8 cellular contexts compared by ENCODE assay signal in the genomic region with DNA sequence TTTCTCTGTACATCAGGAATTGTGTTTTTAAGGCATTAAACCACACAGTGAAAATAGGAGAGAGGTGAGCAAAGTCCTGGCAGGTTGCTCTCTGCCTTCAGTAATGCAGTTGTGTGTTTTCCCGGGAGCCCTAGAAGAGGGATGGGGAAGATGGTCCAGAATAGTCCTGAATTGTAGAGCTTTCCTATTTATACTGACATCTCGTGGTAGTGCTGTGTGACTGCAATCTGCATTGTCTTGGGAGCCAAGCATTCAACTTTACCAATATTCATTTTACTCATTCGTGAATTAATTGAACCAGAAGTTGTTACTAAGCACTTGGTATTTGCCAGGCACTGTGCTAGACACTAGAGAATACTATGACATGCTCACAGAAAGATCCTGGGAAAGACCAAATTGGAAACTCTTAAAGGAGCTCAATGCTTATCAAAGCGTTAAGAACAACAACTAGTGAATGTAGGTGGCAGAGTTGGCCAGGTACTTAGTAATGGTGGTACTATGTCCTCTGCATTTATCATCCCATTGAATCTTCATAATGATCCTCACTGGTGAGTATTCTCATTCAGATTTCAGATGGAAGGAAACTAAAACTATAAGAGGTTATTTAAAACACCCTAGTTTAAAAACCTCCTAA.
DNase-seq lines count a peak whose midpoint lies in the region; ATAC-seq, FAIRE-seq and TF ChIP-seq lines count a peak whose summit lies in the region.

No MANE protein-coding gene starts in this region.

- no peaks in the 10 kb centered on the region for H3K9me3 ChIP-seq in CD8-positive, alpha-beta T cell (ENCODE audit: low read length)
- H3K9me3 ChIP-seq in K562 (replicated peaks; ENCODE audit: control insufficient read depth, insufficient read depth, low read depth, low read length) (no peaks in the 10 kb centered on the region), thoracic aorta (no peaks in the 10 kb centered on the region)

- no peak overlapping the region for H3K9ac ChIP-seq in K562 (ENCODE audit: insufficient read depth in 1 of 2, low read depth in 2 of 2, low read length in 2 of 2)

- CTCF ChIA-PET in CD8-positive, alpha-beta T cell (lab: Charles Lee) = interaction anchor here (0.6 to 5.4 kb wide), 60 partner anchors 9 to 1242 kb away, joined by 3 to 44 read pairs (median 4); a partner anchor contains a TSS
- CTCF ChIA-PET in K562 (lab: Yijun Ruan, JAX; ENCODE audit: low intra/inter-chr PET ratio) = interaction anchor here (0.6 kb wide), 1 partner anchor 1102 kb away, joined by 3 read pairs; no protein-coding TSS in a partner anchor

- TF ChIP-seq CTCF in CD8-positive, alpha-beta T cell (IDR thresholded peaks at IDR 0.05) = peak; percentile 70
- peak; percentile 58 to 69 (median 68) for TF ChIP-seq CTCF in K562 (IDR thresholded peaks at IDR 0.05 in 2 of 3, conservative IDR thresholded peaks at IDR 0.05 in 1 of 3; ENCODE audit: insufficient read depth in 2 of 3, low read depth in 1 of 3, low read length in 3 of 3)
- TF ChIP-seq CTCF in thoracic aorta (IDR thresholded peaks at IDR 0.05) = peak; percentile 85

- POLR2A ChIA-PET in CD8-positive, alpha-beta T cell (lab: Charles Lee) = interaction anchor here (1.6 to 2.8 kb wide), 3 partner anchors 34 to 215 kb away, joined by 5 to 15 read pairs (median 9); a partner anchor contains a TSS
- POLR2A ChIA-PET in K562 (lab: Yijun Ruan, JAX) = interaction anchor here (0.6 kb wide), 1 partner anchor 21 kb away, joined by 4 read pairs; no protein-coding TSS in a partner anchor

- no peak overlapping the region for H3K4me2 ChIP-seq in K562 (ENCODE audit: insufficient read depth, low read length)

- TF ChIP-seq RAD21 in K562 (CRISPR knock-in tag; conservative IDR thresholded peaks at IDR 0.05 in 1 of 2, IDR thresholded peaks at IDR 0.05 in 1 of 2) = peak; percentile 56 to 71

- in situ Hi-C loops in K562 (cut with MboI) = no loop called here

- peak; percentile 89 for FAIRE-seq in K562 (lab: Jason Lieb, UNC)

- no peak overlapping the region for H2AFZ ChIP-seq in K562 (ENCODE audit: low read depth, low read length)

- no peaks in the 10 kb centered on the region for H3K9me3 Mint-ChIP-seq in CD8-positive, alpha-beta T cell

- no peaks in the 10 kb centered on the region for H3K36me3 Mint-ChIP-seq in CD8-positive, alpha-beta T cell

- H3K27ac Mint-ChIP-seq in CD8-positive, alpha-beta T cell = no peak overlapping the region

- H3K4me3 Mint-ChIP-seq in CD8-positive, alpha-beta T cell = no peak overlapping the region

- peak in 1 of 7 experiments; percentile 6 for DNase-seq in CD8-positive, alpha-beta T cell
- DNase-seq in NCI-H2107 (lab: John Stamatoyannopoulos, UW) = peak; percentile 5
- DNase-seq in K562 (ENCODE audit: extremely low read depth in 1 of 4, low spot score in 3 of 4) = peak in 3 of 4 experiments; percentile 9 to 44 (median 27)
- DNase-seq in inferior parietal cortex (ENCODE audit: extremely low spot score) = peak; percentile 77
- DNase-seq in thoracic aorta (ENCODE audit: low spot score) = no peak
- no peak for DNase-seq in activated effector memory CD4-positive, alpha-beta T cell treated with Interleukin-2 at 50 U/mL for 16 hours

- no peak for TF ChIP-seq EP300 in K562 (IDR thresholded peaks at IDR 0.05; ENCODE audit: low read length)

- no peaks in the 10 kb centered on the region for H3K79me2 ChIP-seq in K562 (ENCODE audit: control insufficient read depth, insufficient read depth, low read length)

- ATAC-seq in CD8-positive, alpha-beta T cell = peak; percentile 40
- peak; percentile 53 for ATAC-seq in GM21619 (IDR thresholded peaks at IDR 0.05; ENCODE audit: unreplicated experiment)
- peak; percentile 84 for ATAC-seq in K562
- ATAC-seq in thoracic aorta (ENCODE audit: insufficient number of reproducible peaks, low FRiP score, low read depth) = no peak
- ATAC-seq in HG03025 (IDR thresholded peaks at IDR 0.05; ENCODE audit: low FRiP score, unreplicated experiment) = no peak

- H3K4me1 ChIP-seq in CD8-positive, alpha-beta T cell (ENCODE audit: insufficient read depth, low read length) = no peaks in the 10 kb centered on the region
- H3K4me1 ChIP-seq in K562 (replicated peaks in 1 of 2; ENCODE audit: control insufficient read depth in 2 of 2, insufficient read depth in 2 of 2, low read length in 2 of 2) = no peaks in the 10 kb centered on the region; a peak in 2 of 5 replicates
- peaks cover 5% of the 10 kb centered on the region in 2 donors for H3K4me1 ChIP-seq in thoracic aorta (ENCODE audit: control insufficient read depth in 1 of 2, low read depth in 2 of 2)

- no peak for TF ChIP-seq POLR2A in K562 (conservative IDR thresholded peaks at IDR 0.05)

- no peaks in the 10 kb centered on the region for H3K27me3 ChIP-seq in CD8-positive, alpha-beta T cell (ENCODE audit: insufficient read depth, low read length)
- H3K27me3 ChIP-seq in K562 (ENCODE audit: control insufficient read depth in 2 of 2, insufficient read depth in 2 of 2, low read length in 2 of 2) (peaks cover 0 to 3% of the 10 kb centered on the region in 2 experiments; a peak in 1 of 5 replicates), thoracic aorta (replicated peaks; ENCODE audit: insufficient read depth) (no peaks in the 10 kb centered on the region)

- 13% methylated on average over 4 of the region's 4 CpGs for WGBS in K562 (ENCODE audit: insufficient coverage, low coverage, missing lambda C conversion rate)

- intact Hi-C loops in CD8-positive, alpha-beta T cell (cut with DNase I, micrococcal nuclease) = loop anchor here (1.0 to 5.0 kb wide), 9 partner anchors 74 to 1103 kb away; a partner anchor contains a TSS
- intact Hi-C loops in K562 (cut with micrococcal nuclease) = loop anchor here (1.0 to 5.0 kb wide), 3 partner anchors 75 to 499 kb away; no protein-coding TSS in a partner anchor

- no peaks in the 10 kb centered on the region for H3K36me3 ChIP-seq in CD8-positive, alpha-beta T cell (ENCODE audit: insufficient read depth, low read length)
- H3K36me3 ChIP-seq in K562 (ENCODE audit: control insufficient read depth, insufficient read depth, low read length) = no peaks in the 10 kb centered on the region
- no peaks in the 10 kb centered on the region for H3K36me3 ChIP-seq in thoracic aorta

- no TSS peak for BruUV-seq in K562 (replicated peaks; lab: Mats Ljungman, UMichigan)

- H4K20me1 ChIP-seq in K562 (replicated peaks; ENCODE audit: control insufficient read depth, insufficient read depth, low read length) = no peaks in the 10 kb centered on the region

- no peak overlapping the region for H3K27ac ChIP-seq in CD8-positive, alpha-beta T cell (ENCODE audit: low read depth, low read length)
- H3K27ac ChIP-seq in K562 (ENCODE audit: extremely low read depth, low read depth, low read length) = no peak overlapping the region
- H3K27ac ChIP-seq in thoracic aorta = no peak overlapping the region

- H3K9me1 ChIP-seq in K562 (ENCODE audit: control insufficient read depth, insufficient read depth, low read length) = no peaks in the 10 kb centered on the region

- H3K27me3 Mint-ChIP-seq in CD8-positive, alpha-beta T cell (ENCODE audit: low read depth) = peaks cover 2% of the 10 kb centered on the region

- no peak overlapping the region for H3K4me3 ChIP-seq in CD8-positive, alpha-beta T cell (ENCODE audit: low read depth, low read length)
- H3K4me3 ChIP-seq in K562 (no peak overlapping the region), thoracic aorta (no peak overlapping the region)

- no peaks in the 10 kb centered on the region for H3K4me1 Mint-ChIP-seq in CD8-positive, alpha-beta T cell (ENCODE audit: low read depth)

TF ChIP-seq in K562, 482 proteins besides CTCF, POLR2A, EP300 and RAD21:
- TF ChIP-seq STAT5A (IDR thresholded peaks at IDR 0.05; ENCODE audit: borderline replicate concordance, low read length) (no peak), SMC3 (conservative IDR thresholded peaks at IDR 0.05; ENCODE audit: insufficient read depth, low read depth, low read length) (peak; percentile 56; the same call in 1 of the 2 replicates), SRSF7 (optimal IDR thresholded peaks at IDR 0.05; ENCODE audit: low read depth, low read length) (no peak)

Comparison
In these comparisons a context has a peak if more than half of its experiments do, and no peak if none do; other contexts are left out.
1. ATAC-seq: peak in CD8-positive, alpha-beta T cell (single experiment), GM21619 (single experiment) and K562 (single experiment); none in thoracic aorta (single experiment) and HG03025 (single experiment).
2. DNase-seq: peak in NCI-H2107 (single experiment), K562 (3 of 4) and inferior parietal cortex (single experiment); none in thoracic aorta (single experiment) and activated effector memory CD4-positive, alpha-beta T cell treated with Interleukin-2 at 50 U/mL for 16 hours (single experiment).
3. Peak in every context shown above with its lines, with median percentiles within 50 percentile points of each other: CTCF ChIP-seq.